In genomic region chr1:206722751-206723499, GRCh38 we compare ENCODE assay signal across 15 cellular contexts. TPM values are rescaled to one million over a fixed set of nuclear protein-coding genes. Genes with fewer than 3 reads are reported as not detected.
DNase-seq lines count a peak whose midpoint lies in the region; ATAC-seq and TF ChIP-seq lines count a peak whose summit lies in the region.
"Had no signal": no experiment of that assay in that cellular context is flagged by ENCODE, and none has a peak within 500 bp of the region (broad histone marks: within the 10 kb centered on the region; RNA-seq: fewer than 3 reads in every experiment).

No MANE protein-coding gene starts in this region.

- no peaks in the 10 kb centered on the region for H3K9me3 Mint-ChIP-seq in activated T-cell treated with anti-CD3 and anti-CD28 coated beads, Interleukin-2, amount 50 U/mL, for 4 hours
- H3K9me3 Mint-ChIP-seq: neural progenitor cell had no signal

- peaks cover 66% of the 10 kb centered on the region for H3K4me1 Mint-ChIP-seq in activated T-cell treated with anti-CD3 and anti-CD28 coated beads, Interleukin-2, amount 50 U/mL, for 4 hours (ENCODE audit: low read depth)

- H3K27me3 ChIP-seq in breast epithelium (no peaks in the 10 kb centered on the region), lower lobe of right lung (ENCODE audit: low read depth) (no peaks in the 10 kb centered on the region), transverse colon (no peaks in the 10 kb centered on the region)
- H3K27me3 ChIP-seq: neural progenitor cell had no signal

- WGBS in transverse colon (ENCODE audit: low coverage in 1 of 2), 2 donors, result 89% methylated on average over 3 to 17 of the region's 17 CpGs

- peak overlapping the region; percentile 73 to 81 for H3K27ac ChIP-seq in breast epithelium
- H3K27ac ChIP-seq in lower lobe of right lung, result peak overlapping the region; percentile 78
- H3K27ac ChIP-seq in transverse colon, result peak overlapping the region in 3 of 4 donors; percentile 5 to 70 (median 60)
- H3K27ac ChIP-seq: neural progenitor cell had no signal

- no peaks in the 10 kb centered on the region for H3K36me3 ChIP-seq in breast epithelium
- H3K36me3 ChIP-seq in lower lobe of right lung, result no peaks in the 10 kb centered on the region
- no peaks in the 10 kb centered on the region for H3K36me3 ChIP-seq in transverse colon
- H3K36me3 ChIP-seq: neural progenitor cell had no signal

- H3K4me1 ChIP-seq in breast epithelium (peaks cover 0 to 27% of the 10 kb centered on the region in 2 donors), lower lobe of right lung (peaks cover 60% of the 10 kb centered on the region), transverse colon (peaks cover 14 to 56% (median 29%) of the 10 kb centered on the region in 4 donors)

- no peak overlapping the region for H3K4me3 Mint-ChIP-seq in activated T-cell treated with anti-CD3 and anti-CD28 coated beads, Interleukin-2, amount 50 U/mL, for 4 hours
- H3K4me3 Mint-ChIP-seq: neural progenitor cell had no signal

- in situ Hi-C loops in transverse colon (cut with MboI; ENCODE audit: low pct_ligation_motif_present in 1 of 4, low pct_unique_long_range_greater_than_20kb in 1 of 4, low sequenced_read_pairs in 3 of 4), result loop anchor here in 1 of 4 donors (10.0 kb wide), 1 partner anchor 262 kb away; no protein-coding TSS in a partner anchor

- TF ChIP-seq CTCF in breast epithelium (IDR thresholded peaks at IDR 0.05) (no peak), lower lobe of right lung (IDR thresholded peaks at IDR 0.05) (no peak), transverse colon (IDR thresholded peaks at IDR 0.05) (no peak)

- TF ChIP-seq POLR2A in breast epithelium (IDR thresholded peaks at IDR 0.05) (no peak), transverse colon (IDR thresholded peaks at IDR 0.05) (no peak)

- intact Hi-C loops in breast epithelium (cut with DNase I; ENCODE audit: low total_unique reads) (no loop called here), lower lobe of right lung (cut with DNase I) (no loop called here), transverse colon (cut with DNase I; ENCODE audit: low total_unique reads) (no loop called here)

- H3K4me3 ChIP-seq in breast epithelium (no peak overlapping the region), lower lobe of right lung (peak overlapping the region; percentile 11), transverse colon (no peak overlapping the region)
- H3K4me3 ChIP-seq: neural progenitor cell had no signal

- TF ChIP-seq EP300 in transverse colon (IDR thresholded peaks at IDR 0.05; ENCODE audit: low read depth), result no peak

- ATAC-seq in activated T-cell treated with anti-CD3 and anti-CD28 coated beads, Interleukin-2, amount 50 U/mL, for 4 hours, result no peak
- no peak for ATAC-seq in lower lobe of right lung
- no peak for ATAC-seq in GM18502 (IDR thresholded peaks at IDR 0.05; ENCODE audit: poor library complexity, unreplicated experiment)
- ATAC-seq in GM21529 (IDR thresholded peaks at IDR 0.05; ENCODE audit: unreplicated experiment), result no peak
- no peak for ATAC-seq in GM21390 (IDR thresholded peaks at IDR 0.05; ENCODE audit: unreplicated experiment)

- peaks cover 2% of the 10 kb centered on the region for H3K36me3 Mint-ChIP-seq in activated T-cell treated with anti-CD3 and anti-CD28 coated beads, Interleukin-2, amount 50 U/mL, for 4 hours (ENCODE audit: insufficient read depth)

- peak; percentile 18 for DNase-seq in activated T-cell treated with anti-CD3 and anti-CD28 coated beads, Interleukin-2, amount 50 U/mL, for 1 hour
- DNase-seq in activated T-cell treated with anti-CD3 and anti-CD28 coated beads, Interleukin-2, amount 50 U/mL, for 4 hours, result no peak
- DNase-seq in breast epithelium (ENCODE audit: low spot score in 2 of 2) (no peak), lower lobe of right lung (no peak), transverse colon (peak; percentile 8)
- DNase-seq: erythroblast; NCI-H510A; SHP77; stimulated activated CD4-positive, alpha-beta T cell treated with anti-CD3 and anti-CD28 coated beads, Interleukin-2, amount 100 ng/mL, for 48 hours; substantia nigra had no signal

- no peaks in the 10 kb centered on the region for H3K27me3 Mint-ChIP-seq in activated T-cell treated with anti-CD3 and anti-CD28 coated beads, Interleukin-2, amount 50 U/mL, for 4 hours (ENCODE audit: low read depth)

- H3K9me3 ChIP-seq in breast epithelium (no peaks in the 10 kb centered on the region), lower lobe of right lung (no peaks in the 10 kb centered on the region), transverse colon (no peaks in the 10 kb centered on the region)

RNA-seq across cellular contexts. Expression of gene MAPKAPK2, which starts 38.2 kb away (rescaled TPM):
- total RNA-seq in activated T-cell treated with anti-CD3 and anti-CD28 coated beads, Interleukin-2, amount 50 U/mL, for 4 hours, result 100 to 1,000 TPM in 2 of 3 donors, 10 to 100 TPM in 1; 98.2 to 136 (median 135) TPM
- total RNA-seq in breast epithelium, result 10 to 100 TPM; 47.4 to 69.2 (median 67.2) TPM
- total RNA-seq in lower lobe of right lung, result 87.0 TPM
- 10 to 100 TPM; 47.0 to 74.8 (median 52.2) TPM for total RNA-seq in transverse colon

RNA-seq across cellular contexts. Expression of gene IL19, which starts 47.6 kb away (rescaled TPM):
- total RNA-seq in activated T-cell treated with anti-CD3 and anti-CD28 coated beads, Interleukin-2, amount 50 U/mL, for 4 hours, result under 1 TPM in 1 of 3 donors, not detected in 2; 0.19 TPM
- total RNA-seq in breast epithelium, result not detected
- total RNA-seq in lower lobe of right lung, result not detected
- not detected for total RNA-seq in transverse colon
- total RNA-seq: bronchial epithelial cell had no signal

RNA-seq across cellular contexts. Expression of gene IL10, which starts 49.4 kb away (rescaled TPM):
- 100 to 1,000 TPM in 1 of 3 donors, 10 to 100 TPM in 2; 38.4 to 111 (median 54.1) TPM for total RNA-seq in activated T-cell treated with anti-CD3 and anti-CD28 coated beads, Interleukin-2, amount 50 U/mL, for 4 hours
- 1 to 10 TPM in 2 of 3 donors, under 1 TPM in 1; 0.98 to 5.3 (median 4.3) TPM for total RNA-seq in breast epithelium
- 1.4 TPM for total RNA-seq in lower lobe of right lung
- 1 to 10 TPM in 2 of 4 donors, not detected in 2; 1.6 to 4.4 TPM for total RNA-seq in transverse colon
- total RNA-seq: bronchial epithelial cell had no signal

Comparison
In these comparisons a context has a peak if more than half of its experiments do, and no peak if none do; other contexts are left out.
1. DNase-seq: peak in activated T-cell treated with anti-CD3 and anti-CD28 coated beads, Interleukin-2, amount 50 U/mL, for 1 hour (single experiment) and transverse colon (single experiment); none in activated T-cell treated with anti-CD3 and anti-CD28 coated beads, Interleukin-2, amount 50 U/mL, for 4 hours (single experiment), breast epithelium (0 of 2) and lower lobe of right lung (single experiment).
2. RNA of gene IL10, which starts 49.4 kb away (total RNA-seq): 38.4 to 111 TPM in activated T-cell treated with anti-CD3 and anti-CD28 coated beads, Interleukin-2, amount 50 U/mL, for 4 hours; 0.98 to 5.3 TPM in breast epithelium, 1.6 to 4.4 TPM in transverse colon and 1.4 TPM in lower lobe of right lung (single experiment); every median in the first group is over 4 times any median in the second.
3. Peak in every context shown above with its lines, with median percentiles within 50 percentile points of each other: H3K27ac ChIP-seq.